ENCODE assay signal across 25 cellular contexts in the genomic region with DNA sequence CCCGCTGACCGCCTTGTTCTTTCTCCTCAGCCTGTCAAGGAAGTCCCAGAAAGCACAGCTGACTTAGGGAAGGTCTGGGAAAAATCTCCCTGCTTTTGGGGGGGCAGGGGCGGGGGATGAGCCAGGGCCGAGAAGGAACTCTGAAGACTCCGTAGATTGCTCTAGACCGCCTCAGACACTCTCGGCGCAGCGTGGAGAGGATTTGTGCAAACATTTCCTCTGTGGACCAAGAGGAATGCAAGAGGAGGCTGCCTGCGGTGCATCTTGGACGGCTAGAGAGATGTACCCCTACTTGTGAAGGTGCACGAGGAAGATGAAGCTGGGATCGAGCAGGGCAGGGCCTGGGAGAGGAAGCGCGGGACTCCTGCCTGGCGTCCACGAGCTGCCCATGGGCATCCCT. TPM values are rescaled to one million over a fixed set of nuclear protein-coding genes. Genes with fewer than 3 reads are reported as not detected.
"Had no signal": no experiment of that assay in that cellular context is flagged by ENCODE, and none has a peak within 500 bp of the region (broad histone marks: within the 10 kb centered on the region; RNA-seq: fewer than 3 reads in every experiment).

A gene with protein sequence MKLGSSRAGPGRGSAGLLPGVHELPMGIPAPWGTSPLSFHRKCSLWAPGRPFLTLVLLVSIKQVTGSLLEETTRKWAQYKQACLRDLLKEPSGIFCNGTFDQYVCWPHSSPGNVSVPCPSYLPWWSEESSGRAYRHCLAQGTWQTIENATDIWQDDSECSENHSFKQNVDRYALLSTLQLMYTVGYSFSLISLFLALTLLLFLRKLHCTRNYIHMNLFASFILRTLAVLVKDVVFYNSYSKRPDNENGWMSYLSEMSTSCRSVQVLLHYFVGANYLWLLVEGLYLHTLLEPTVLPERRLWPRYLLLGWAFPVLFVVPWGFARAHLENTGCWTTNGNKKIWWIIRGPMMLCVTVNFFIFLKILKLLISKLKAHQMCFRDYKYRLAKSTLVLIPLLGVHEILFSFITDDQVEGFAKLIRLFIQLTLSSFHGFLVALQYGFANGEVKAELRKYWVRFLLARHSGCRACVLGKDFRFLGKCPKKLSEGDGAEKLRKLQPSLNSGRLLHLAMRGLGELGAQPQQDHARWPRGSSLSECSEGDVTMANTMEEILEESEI (plus strand): TSS at position 174 of the 400 bp plus-strand sequence. CDS start 140 bp downstream, at position 314.

- H3K4me3 ChIP-seq: adrenal gland, breast epithelium, left ventricle myocardium inferior, upper lobe of right lung had no signal

- H3K27me3 ChIP-seq: adrenal gland, breast epithelium had no signal

- H3K36me3 ChIP-seq: adrenal gland, breast epithelium, left ventricle myocardium inferior, upper lobe of right lung had no signal

- H3K9me3 ChIP-seq: adrenal gland, breast epithelium, left ventricle myocardium inferior, upper lobe of right lung had no signal

- H3K9me3 Mint-ChIP-seq: activated T-cell treated with anti-CD3 and anti-CD28 coated beads, Interleukin-2, amount 50 U/mL, for 24 hours; activated T-helper 17 cell treated with anti-CD3 and anti-CD28 coated beads, Interleukin-2, amount 50 U/mL, for 72 hours; T-helper 1 cell treated with Interleukin-12 subunit alpha and Interleukin-12 subunit beta and Interleukin-4 antibody, amounts not matched to agents 30 μg/mL and 1 μg/mL, for 36 hours had no signal

- H3K4me1 ChIP-seq: adrenal gland, breast epithelium, left ventricle myocardium inferior, upper lobe of right lung had no signal

- H3K4me3 Mint-ChIP-seq: activated naive CD8-positive, alpha-beta T cell; activated T-cell treated with anti-CD3 and anti-CD28 coated beads, Interleukin-2, amount 50 U/mL, for 24 hours; activated T-helper 17 cell treated with anti-CD3 and anti-CD28 coated beads, Interleukin-2, amount 50 U/mL, for 72 hours; naive B cell; T-helper 1 cell treated with Interleukin-12 subunit alpha and Interleukin-12 subunit beta and Interleukin-4 antibody, amounts not matched to agents 30 μg/mL and 1 μg/mL, for 36 hours; WTC11 had no signal

- H3K27ac Mint-ChIP-seq: activated naive CD8-positive, alpha-beta T cell; activated T-cell treated with anti-CD3 and anti-CD28 coated beads, Interleukin-2, amount 50 U/mL, for 24 hours; activated T-helper 17 cell treated with anti-CD3 and anti-CD28 coated beads, Interleukin-2, amount 50 U/mL, for 72 hours; naive B cell; T-helper 1 cell treated with Interleukin-12 subunit alpha and Interleukin-12 subunit beta and Interleukin-4 antibody, amounts not matched to agents 30 μg/mL and 1 μg/mL, for 36 hours; WTC11 had no signal

- DNase-seq: activated CD4-positive, alpha-beta T cell treated with anti-CD3 and anti-CD28 coated beads, Interleukin-2, amount 50 U/mL, for 4 hours; activated CD8-positive, alpha-beta memory T cell treated with anti-CD3 and anti-CD28 coated beads for 24 hours; activated CD8-positive, alpha-beta memory T cell treated with anti-CD3 and anti-CD28 coated beads, Interleukin-2, amount 50 U/mL, for 4 hours; activated naive CD4-positive, alpha-beta T cell; activated T-cell treated with anti-CD3 and anti-CD28 coated beads, Interleukin-2, amount 50 U/mL, for 24 hours; adrenal gland; cortex of kidney; effector CD4-positive, alpha-beta T cell; foreskin melanocyte; hippocampal formation; kidney glomerular epithelial cell; left ventricle myocardium inferior; naive B cell; occipital lobe; retina; stimulated activated CD4-positive, alpha-beta T cell treated with anti-CD3 and anti-CD28 coated beads, Interleukin-4, amount 100 ng/mL, for 1 hour; stimulated activated naive CD4-positive, alpha-beta T cell; T1000; upper lobe of right lung had no signal

- H3K27ac ChIP-seq: adrenal gland, breast epithelium, left ventricle myocardium inferior, upper lobe of right lung had no signal

- H3K4me1 Mint-ChIP-seq: activated T-helper 17 cell treated with anti-CD3 and anti-CD28 coated beads, Interleukin-2, amount 50 U/mL, for 72 hours; naive B cell had no signal

- H3K36me3 Mint-ChIP-seq: activated naive CD8-positive, alpha-beta T cell; WTC11 had no signal

RNA-seq across cellular contexts. Expression of the gene that starts here (rescaled TPM):
- total RNA-seq: activated T-helper 17 cell treated with anti-CD3 and anti-CD28 coated beads, Interleukin-2, amount 50 U/mL, for 72 hours; left ventricle myocardium inferior; occipital lobe; WTC11 had no signal
- polyA plus RNA-seq: neural cell had no signal
